ENCODE assay signal across 10 cellular contexts in the genomic region with DNA sequence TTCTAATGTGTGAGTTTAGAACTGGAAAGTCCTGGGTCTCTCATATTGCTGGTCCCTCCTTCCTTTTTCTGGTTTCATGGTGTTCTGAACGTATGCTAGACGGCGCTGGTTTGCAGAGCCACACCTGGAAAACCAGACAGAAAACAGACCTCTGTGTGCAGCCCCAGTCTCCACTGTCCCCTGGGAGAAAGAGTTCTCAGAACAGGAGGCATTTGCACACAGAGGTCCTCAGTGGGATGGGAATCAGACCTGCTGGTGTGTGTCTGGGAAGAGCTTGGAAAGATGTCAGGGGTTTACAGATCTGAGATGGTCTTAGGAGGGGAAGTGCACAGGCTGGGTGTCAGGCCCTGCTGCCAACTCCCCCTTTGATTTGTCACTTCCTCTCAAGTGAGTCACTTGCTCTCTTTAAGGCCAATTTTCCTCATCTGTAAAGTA.
DNase-seq lines count a peak whose midpoint lies in the region; ATAC-seq and TF ChIP-seq lines count a peak whose summit lies in the region.
"Had no signal": no experiment of that assay in that cellular context is flagged by ENCODE, and none has a peak within 500 bp of the region (broad histone marks: within the 10 kb centered on the region; RNA-seq: fewer than 3 reads in every experiment).

No MANE protein-coding gene starts in this region.

- H3K27ac Mint-ChIP-seq in effector memory CD8-positive, alpha-beta T cell = peak overlapping the region; percentile 86 to 95

- ATAC-seq in RWPE2 (ENCODE audit: low read depth) (0 out of 3 replicates have a peak, but pooled peaks have one; percentile 25), HG02973 (IDR thresholded peaks at IDR 0.05; ENCODE audit: unreplicated experiment) (no peak)
- peak; percentile 70 for ATAC-seq in effector memory CD8-positive, alpha-beta T cell (replicated peaks)

- peak; percentile 47 for DNase-seq in AG20443 (ENCODE audit: low spot score)
- peak; percentile 59 for DNase-seq in GM03348 (ENCODE audit: low spot score)
- DNase-seq in RWPE2 (ENCODE audit: low spot score) = no peak
- no peak for DNase-seq in effector memory CD8-positive, alpha-beta T cell
- no peak for DNase-seq in NCI-H1694 (lab: John Stamatoyannopoulos, UW)
- DNase-seq in NCI-H748 (lab: John Stamatoyannopoulos, UW; ENCODE audit: unreplicated experiment) = no peak
- DNase-seq in NCI-H524 (lab: John Stamatoyannopoulos, UW) = no peak
- DNase-seq: NCI-H524 treated with DMSO at 0.1 percent for 48 hours; stimulated activated CD4-positive, alpha-beta T cell treated with anti-CD3 and anti-CD28 coated beads, Interleukin-4, amount 100 ng/mL, for 24 hours had no signal

- no peak overlapping the region for H3K4me3 ChIP-seq in RWPE2 (ENCODE audit: severe bottlenecking)

- no peaks in the 10 kb centered on the region for H3K27me3 ChIP-seq in RWPE2 (ENCODE audit: insufficient read depth, poor library complexity, severe bottlenecking)

- peaks cover 9% of the 10 kb centered on the region for H3K4me1 ChIP-seq in RWPE2 (ENCODE audit: insufficient read depth, poor library complexity, severe bottlenecking)

- no peak for TF ChIP-seq CTCF in RWPE2 (IDR thresholded peaks at IDR 0.05; ENCODE audit: poor library complexity, severe bottlenecking)

- H3K9me3 Mint-ChIP-seq in effector memory CD8-positive, alpha-beta T cell = peaks cover 0 to 9% of the 10 kb centered on the region in 2 donors

- peaks cover 3% of the 10 kb centered on the region for H3K9me3 ChIP-seq in RWPE2 (ENCODE audit: severe bottlenecking)

- H3K36me3 ChIP-seq in RWPE2 (ENCODE audit: low read depth) = no peaks in the 10 kb centered on the region

- H3K27ac ChIP-seq in RWPE2 (ENCODE audit: poor library complexity, severe bottlenecking) = no peak overlapping the region

- no peaks in the 10 kb centered on the region for H3K36me3 Mint-ChIP-seq in effector memory CD8-positive, alpha-beta T cell (ENCODE audit: insufficient read depth)

- peaks cover 22 to 44% of the 10 kb centered on the region in 2 donors for H3K4me1 Mint-ChIP-seq in effector memory CD8-positive, alpha-beta T cell (ENCODE audit: low read depth in 2 of 2)

- H3K4me3 Mint-ChIP-seq in effector memory CD8-positive, alpha-beta T cell = peak overlapping the region; percentile 40 to 41

- no peaks in the 10 kb centered on the region for H3K27me3 Mint-ChIP-seq in effector memory CD8-positive, alpha-beta T cell

Comparison
In these comparisons a context has a peak if more than half of its experiments do, and no peak if none do; other contexts are left out.
1. DNase-seq: peak in AG20443 (single experiment) and GM03348 (single experiment); none in RWPE2 (single experiment), effector memory CD8-positive, alpha-beta T cell (0 of 3), NCI-H1694 (single experiment), NCI-H748 (single experiment) and NCI-H524 (0 of 2).